In the genomic region with DNA sequence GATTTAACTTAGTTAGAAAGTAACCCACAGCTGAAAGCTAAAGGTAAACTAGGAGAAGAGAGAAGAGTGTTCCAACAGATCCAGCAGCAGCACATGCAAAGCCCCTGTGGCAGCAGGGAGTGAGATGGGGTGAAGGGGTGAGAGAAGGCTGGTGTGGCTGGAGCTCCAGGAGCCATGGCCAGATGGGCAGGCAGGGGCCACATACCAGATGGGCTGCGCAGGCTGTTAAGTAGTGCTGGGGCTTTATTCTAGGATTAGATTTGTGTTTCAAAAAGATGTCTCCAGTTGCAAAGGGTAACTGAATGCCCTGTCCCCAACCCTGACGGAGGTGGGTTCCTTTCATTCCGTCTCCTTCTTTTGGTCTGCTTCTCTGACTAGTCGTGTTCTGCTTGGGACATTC, we compare ENCODE assay signal across 2 cellular contexts.
TF ChIP-seq lines count a peak whose summit lies in the region.

No MANE protein-coding gene starts in this region.

TF ChIP-seq in SK-N-SH, 30 proteins besides CTCF, POLR2A, EP300 and RAD21 (continued from another document):
- TF ChIP-seq, protein P1, sequence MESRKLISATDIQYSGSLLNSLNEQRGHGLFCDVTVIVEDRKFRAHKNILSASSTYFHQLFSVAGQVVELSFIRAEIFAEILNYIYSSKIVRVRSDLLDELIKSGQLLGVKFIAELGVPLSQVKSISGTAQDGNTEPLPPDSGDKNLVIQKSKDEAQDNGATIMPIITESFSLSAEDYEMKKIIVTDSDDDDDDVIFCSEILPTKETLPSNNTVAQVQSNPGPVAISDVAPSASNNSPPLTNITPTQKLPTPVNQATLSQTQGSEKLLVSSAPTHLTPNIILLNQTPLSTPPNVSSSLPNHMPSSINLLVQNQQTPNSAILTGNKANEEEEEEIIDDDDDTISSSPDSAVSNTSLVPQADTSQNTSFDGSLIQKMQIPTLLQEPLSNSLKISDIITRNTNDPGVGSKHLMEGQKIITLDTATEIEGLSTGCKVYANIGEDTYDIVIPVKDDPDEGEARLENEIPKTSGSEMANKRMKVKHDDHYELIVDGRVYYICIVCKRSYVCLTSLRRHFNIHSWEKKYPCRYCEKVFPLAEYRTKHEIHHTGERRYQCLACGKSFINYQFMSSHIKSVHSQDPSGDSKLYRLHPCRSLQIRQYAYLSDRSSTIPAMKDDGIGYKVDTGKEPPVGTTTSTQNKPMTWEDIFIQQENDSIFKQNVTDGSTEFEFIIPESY (IDR thresholded peaks at IDR 0.05; ENCODE audit: borderline replicate concordance, low read depth): no peak
- no peak for TF ChIP-seq GABPA (IDR thresholded peaks at IDR 0.05; ENCODE audit: low read depth)
- TF ChIP-seq SIN3A (IDR thresholded peaks at IDR 0.05; ENCODE audit: borderline replicate concordance, low read depth, low read length): no peak
- TF ChIP-seq MEF2A (IDR thresholded peaks at IDR 0.05; ENCODE audit: borderline replicate concordance, low read depth): no peak
- TF ChIP-seq, protein P2, sequence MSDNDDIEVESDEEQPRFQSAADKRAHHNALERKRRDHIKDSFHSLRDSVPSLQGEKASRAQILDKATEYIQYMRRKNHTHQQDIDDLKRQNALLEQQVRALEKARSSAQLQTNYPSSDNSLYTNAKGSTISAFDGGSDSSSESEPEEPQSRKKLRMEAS (IDR thresholded peaks at IDR 0.05; ENCODE audit: low read depth): no peak
- TF ChIP-seq, protein P3, sequence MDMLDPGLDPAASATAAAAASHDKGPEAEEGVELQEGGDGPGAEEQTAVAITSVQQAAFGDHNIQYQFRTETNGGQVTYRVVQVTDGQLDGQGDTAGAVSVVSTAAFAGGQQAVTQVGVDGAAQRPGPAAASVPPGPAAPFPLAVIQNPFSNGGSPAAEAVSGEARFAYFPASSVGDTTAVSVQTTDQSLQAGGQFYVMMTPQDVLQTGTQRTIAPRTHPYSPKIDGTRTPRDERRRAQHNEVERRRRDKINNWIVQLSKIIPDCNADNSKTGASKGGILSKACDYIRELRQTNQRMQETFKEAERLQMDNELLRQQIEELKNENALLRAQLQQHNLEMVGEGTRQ (IDR thresholded peaks at IDR 0.05; ENCODE audit: borderline replicate concordance, low read depth, low read length): no peak

TF ChIP-seq in SK-N-SH treated with all-trans-retinoic acid at 6 μM for 48 hours, 23 proteins besides CTCF, POLR2A, EP300 and RAD21 (continued from another document):
- TF ChIP-seq ESRRG (CRISPR knock-in tag; IDR thresholded peaks at IDR 0.05) (no peak), ZNF565 (CRISPR knock-in tag; conservative IDR thresholded peaks at IDR 0.05; ENCODE audit: low read depth) (no peak)
- TF ChIP-seq, protein P4, sequence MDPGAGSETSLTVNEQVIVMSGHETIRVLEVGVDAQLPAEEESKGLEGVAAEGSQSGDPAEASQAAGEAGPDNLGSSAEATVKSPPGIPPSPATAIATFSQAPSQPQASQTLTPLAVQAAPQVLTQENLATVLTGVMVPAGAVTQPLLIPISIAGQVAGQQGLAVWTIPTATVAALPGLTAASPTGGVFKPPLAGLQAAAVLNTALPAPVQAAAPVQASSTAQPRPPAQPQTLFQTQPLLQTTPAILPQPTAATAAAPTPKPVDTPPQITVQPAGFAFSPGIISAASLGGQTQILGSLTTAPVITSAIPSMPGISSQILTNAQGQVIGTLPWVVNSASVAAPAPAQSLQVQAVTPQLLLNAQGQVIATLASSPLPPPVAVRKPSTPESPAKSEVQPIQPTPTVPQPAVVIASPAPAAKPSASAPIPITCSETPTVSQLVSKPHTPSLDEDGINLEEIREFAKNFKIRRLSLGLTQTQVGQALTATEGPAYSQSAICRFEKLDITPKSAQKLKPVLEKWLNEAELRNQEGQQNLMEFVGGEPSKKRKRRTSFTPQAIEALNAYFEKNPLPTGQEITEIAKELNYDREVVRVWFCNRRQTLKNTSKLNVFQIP (CRISPR knock-in tag; IDR thresholded peaks at IDR 0.05; ENCODE audit: borderline replicate concordance, low read depth): no peak
TF ChIP-seq in SK-N-SH treated with all-trans-retinoic acid at 6 μM for 48 hours: peak in this region for 0.
